ENCODE assay signal across 8 cellular contexts in the genomic region with DNA sequence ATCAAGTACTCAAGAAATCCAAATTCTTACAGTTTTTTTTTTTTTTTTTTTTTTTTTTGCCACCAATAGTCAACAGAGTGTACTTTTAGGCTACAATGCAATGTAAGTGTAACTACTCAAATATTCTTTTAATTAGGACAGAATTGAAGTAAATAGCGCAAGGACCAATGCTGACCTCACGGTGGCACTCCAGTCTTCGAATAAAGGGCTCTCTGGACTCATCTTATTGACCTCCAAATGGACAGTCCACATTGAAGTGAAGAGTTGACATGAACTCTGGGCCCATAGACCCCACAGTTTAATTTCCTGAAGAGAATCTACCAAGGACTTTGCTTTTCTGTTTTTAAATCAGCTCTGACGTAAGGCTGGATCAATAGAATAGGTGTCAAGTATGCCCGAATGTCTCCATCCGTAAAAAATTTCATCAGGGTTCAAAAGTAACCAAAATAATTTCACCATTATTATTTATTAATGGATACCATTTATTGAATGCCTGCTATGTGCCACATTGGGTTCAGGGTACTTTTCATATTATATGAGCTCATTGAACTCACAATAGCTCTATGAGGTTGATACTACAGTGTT. TPM values are rescaled to one million over a fixed set of nuclear protein-coding genes. Genes with fewer than 3 reads are reported as not detected.
DNase-seq lines count a peak whose midpoint lies in the region; ATAC-seq and TF ChIP-seq lines count a peak whose summit lies in the region.

No MANE protein-coding gene starts in this region.

- H3K9me3 Mint-ChIP-seq in neural crest cell: no peaks in the 10 kb centered on the region

- TF ChIP-seq CTCF in neural crest cell (conservative IDR thresholded peaks at IDR 0.05): peak; percentile 66

- no peak overlapping the region for H3K4me3 Mint-ChIP-seq in neural crest cell

- ATAC-seq in HG03280 (IDR thresholded peaks at IDR 0.05; ENCODE audit: unreplicated experiment): no peak

- H3K36me3 Mint-ChIP-seq in neural crest cell (ENCODE audit: low read depth): no peaks in the 10 kb centered on the region

- H3K27ac Mint-ChIP-seq in neural crest cell (ENCODE audit: unreplicated experiment): no peak overlapping the region

- H3K4me1 Mint-ChIP-seq in neural crest cell: no peaks in the 10 kb centered on the region

- DNase-seq in NCI-H1092 treated with DMSO at 0.1 percent for 48 hours (lab: John Stamatoyannopoulos, UW) (peak; percentile 29), NCI-H1092 (lab: John Stamatoyannopoulos, UW) (no peak), NCI-H460 (ENCODE audit: extremely low read depth, low read depth) (peak; percentile 64), dermis blood vessel endothelial cell (peak; percentile 70), neural crest cell (ENCODE audit: low read depth, low spot score) (peak; percentile 27), germinal center (ENCODE audit: low spot score) (no peak)
- DNase-seq in activated T-cell treated with anti-CD3 and anti-CD28 coated beads, Interleukin-2, amount 50 U/mL, for 48 hours: no peak

- peaks cover 81% of the 10 kb centered on the region for H3K27me3 Mint-ChIP-seq in neural crest cell (ENCODE audit: low read depth)

RNA-seq across cellular contexts. Expression of gene DDX52, which starts 7.3 kb away (rescaled TPM):
- total RNA-seq in NCI-H460 (2014; rRNA removed; shearing (Covaris generic)): 45.1 and 49.4 TPM in 2 replicates
- 21.5 and 38.0 TPM in 2 replicates for polyA plus RNA-seq in NCI-H460 (2014; cell fraction: nucleus; rRNA removed)
- 40.0 and 41.0 TPM in 2 replicates for total RNA-seq in dermis blood vessel endothelial cell
- 56.4 and 58.0 TPM in 2 replicates for total RNA-seq in neural crest cell

RNA-seq across cellular contexts. Expression of gene SYNRG, which starts 41.3 kb away (rescaled TPM):
- 6.0 TPM in 2 replicates for total RNA-seq in NCI-H460 (2014; rRNA removed; shearing (Covaris generic))
- polyA plus RNA-seq in NCI-H460 (2014; cell fraction: nucleus; rRNA removed): 6.7 and 8.7 TPM in 2 replicates
- 16.8 and 23.7 TPM in 2 replicates for total RNA-seq in dermis blood vessel endothelial cell
- 43.0 and 50.6 TPM in 2 replicates for total RNA-seq in neural crest cell

Comparison
In these comparisons a context has a peak if more than half of its experiments do, and no peak if none do; other contexts are left out.
1. DNase-seq: peak in NCI-H1092 treated with DMSO at 0.1 percent for 48 hours (single experiment), NCI-H460 (single experiment), dermis blood vessel endothelial cell (single experiment) and neural crest cell (single experiment); none in NCI-H1092 (single experiment), activated T-cell treated with anti-CD3 and anti-CD28 coated beads, Interleukin-2, amount 50 U/mL, for 48 hours (0 of 2) and germinal center (single experiment).